Comparison of ENCODE assay signal across 14 cellular contexts in the genomic region with DNA sequence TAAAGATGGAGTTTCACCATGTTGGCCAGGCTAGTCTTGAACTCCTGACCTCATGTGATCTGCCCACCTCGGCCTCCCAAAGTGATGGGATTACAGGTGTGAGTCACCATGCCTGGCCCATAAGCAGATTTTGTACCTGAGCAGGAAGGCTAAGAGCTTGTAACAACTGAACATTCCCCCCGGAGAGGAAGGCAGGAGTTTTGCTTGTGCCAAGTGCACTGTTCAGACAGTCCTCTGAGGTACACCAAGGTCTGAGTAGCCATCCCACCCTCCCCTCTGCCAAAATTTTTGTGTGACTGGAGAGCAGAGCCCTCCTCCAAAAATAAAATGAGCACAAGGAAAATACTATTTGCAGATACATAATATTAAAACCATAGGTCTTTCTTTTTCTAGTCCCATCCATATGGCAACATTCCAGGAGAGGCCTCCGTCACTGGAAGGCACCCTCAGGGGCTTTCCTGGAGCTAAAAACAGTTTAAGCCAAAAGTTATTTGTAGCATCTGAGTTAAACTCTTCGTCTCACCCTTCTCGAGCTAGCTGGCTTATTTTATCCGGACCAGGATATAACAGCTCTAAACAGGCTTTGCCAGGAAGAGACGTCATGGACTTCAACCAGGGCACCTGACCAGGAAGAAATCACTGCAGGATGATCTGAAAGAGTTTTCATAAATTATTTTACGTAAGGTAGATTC. TPM values are rescaled to one million over a fixed set of nuclear protein-coding genes. Genes with fewer than 3 reads are reported as not detected.
A peak's percentile ranks its signal among the peaks of the same experiment; 100 is the strongest.
DNase-seq lines count a peak whose midpoint lies in the region; ATAC-seq and TF ChIP-seq lines count a peak whose summit lies in the region.
"Had no signal": no experiment of that assay in that cellular context is flagged by ENCODE, and none has a peak within 500 bp of the region (broad histone marks: within the 10 kb centered on the region; RNA-seq: fewer than 3 reads in every experiment).

No MANE protein-coding gene starts in this region.

- peaks cover 36% of the 10 kb centered on the region for H3K79me2 ChIP-seq in hepatocyte

- POLR2A ChIA-PET in MCF 10A (lab: Yijun Ruan, JAX), result interaction anchor here (0.7 to 6.2 kb wide), 18 partner anchors 8 to 620 kb away, joined by 3 to 64 read pairs (median 7); a partner anchor contains a TSS

- H3K9me2 ChIP-seq in hepatocyte (replicated peaks; ENCODE audit: insufficient read depth), result no peaks in the 10 kb centered on the region

- peaks cover 0 to 37% (median 18%) of the 10 kb centered on the region in 4 donors for H3K4me1 Mint-ChIP-seq in CD4-positive, CD25-positive, alpha-beta regulatory T cell
- peaks cover 42% of the 10 kb centered on the region for H3K4me1 Mint-ChIP-seq in MCF 10A (ENCODE audit: insufficient read depth, unreplicated experiment)

- no peak overlapping the region for H3K4me3 Mint-ChIP-seq in CD4-positive, CD25-positive, alpha-beta regulatory T cell
- no peak overlapping the region for H3K4me3 Mint-ChIP-seq in MCF 10A (ENCODE audit: unreplicated experiment)
- H3K4me3 Mint-ChIP-seq: H9 had no signal

- H3K4me1 ChIP-seq in CD4-positive, CD25-positive, alpha-beta regulatory T cell (ENCODE audit: control insufficient read depth, insufficient read depth, low read length, poor library complexity, severe bottlenecking), result no peaks in the 10 kb centered on the region
- H3K4me1 ChIP-seq in hepatocyte (ENCODE audit: insufficient read depth), result peaks cover 41% of the 10 kb centered on the region
- H3K4me1 ChIP-seq in rectal smooth muscle tissue (ENCODE audit: control insufficient read depth, insufficient read depth, low read length), result peaks cover 2% of the 10 kb centered on the region

- no TSS peak for BruUV-seq in MCF 10A (replicated peaks; lab: Mats Ljungman, UMichigan)

- intact Hi-C loops in MCF 10A (cut with micrococcal nuclease), result loop anchor here (2.0 kb wide), 1 partner anchor 39 kb away; no protein-coding TSS in a partner anchor

- H3K9me3 Mint-ChIP-seq in CD4-positive, CD25-positive, alpha-beta regulatory T cell, result no peaks in the 10 kb centered on the region
- H3K9me3 Mint-ChIP-seq in MCF 10A (ENCODE audit: unreplicated experiment), result no peaks in the 10 kb centered on the region
- H3K9me3 Mint-ChIP-seq: H9 had no signal

- ATAC-seq in CD4-positive, CD25-positive, alpha-beta regulatory T cell (ENCODE audit: low read depth in 2 of 2), result no peak
- no peak for ATAC-seq in GM19455 (IDR thresholded peaks at IDR 0.05; ENCODE audit: unreplicated experiment)

- 67% methylated on average over 8 of the region's 8 CpGs for WGBS in hepatocyte (ENCODE audit: low lambda C conversion rate, missing lambda C conversion rate)

- H3K36me3 Mint-ChIP-seq in CD4-positive, CD25-positive, alpha-beta regulatory T cell, result peaks cover 21% of the 10 kb centered on the region
- peaks cover 70% of the 10 kb centered on the region for H3K36me3 Mint-ChIP-seq in MCF 10A (ENCODE audit: insufficient read depth, unreplicated experiment)

- no peak overlapping the region for H3K9ac ChIP-seq in rectal smooth muscle tissue (ENCODE audit: low read length)

- CTCF ChIA-PET in MCF 10A (lab: Yijun Ruan, JAX), result interaction anchor here (0.6 to 5.7 kb wide), 17 partner anchors 9 to 627 kb away, joined by 3 to 70 read pairs (median 4); a partner anchor contains a TSS

- H3K27ac ChIP-seq in CD4-positive, CD25-positive, alpha-beta regulatory T cell (ENCODE audit: insufficient read depth, low read length, poor library complexity, severe bottlenecking), result no peak overlapping the region
- H3K27ac ChIP-seq in hepatocyte (peak overlapping the region; percentile 84), rectal smooth muscle tissue (ENCODE audit: low read depth, low read length) (peak overlapping the region; percentile 37)

- H3K4me2 ChIP-seq in hepatocyte, result peak overlapping the region; percentile 53

- peak overlapping the region; percentile 42 to 64 (median 61) for H3K27ac Mint-ChIP-seq in CD4-positive, CD25-positive, alpha-beta regulatory T cell
- peak overlapping the region; percentile 82 for H3K27ac Mint-ChIP-seq in MCF 10A (ENCODE audit: low read depth, unreplicated experiment)

- H3K9me3 ChIP-seq in CD4-positive, CD25-positive, alpha-beta regulatory T cell (ENCODE audit: control insufficient read depth in 2 of 2, low read length in 2 of 2), result no peaks in the 10 kb centered on the region
- H3K9me3 ChIP-seq in hepatocyte (ENCODE audit: low read depth), result no peaks in the 10 kb centered on the region

- H3K27me3 Mint-ChIP-seq in CD4-positive, CD25-positive, alpha-beta regulatory T cell, result no peaks in the 10 kb centered on the region
- no peaks in the 10 kb centered on the region for H3K27me3 Mint-ChIP-seq in MCF 10A (ENCODE audit: insufficient read depth, unreplicated experiment)

- no peak for TF ChIP-seq CTCF in MCF 10A (IDR thresholded peaks at IDR 0.05; ENCODE audit: unreplicated experiment)
- no peak for TF ChIP-seq CTCF in hepatocyte (IDR thresholded peaks at IDR 0.05; ENCODE audit: poor library complexity)

- H2AFZ ChIP-seq in hepatocyte, result no peak overlapping the region

- peaks cover 30% of the 10 kb centered on the region for H3K36me3 ChIP-seq in CD4-positive, CD25-positive, alpha-beta regulatory T cell (ENCODE audit: control insufficient read depth, insufficient read depth, low read length)
- H3K36me3 ChIP-seq in hepatocyte (replicated peaks; ENCODE audit: insufficient read depth, low read depth), result no peaks in the 10 kb centered on the region
- H3K36me3 ChIP-seq in rectal smooth muscle tissue (ENCODE audit: control insufficient read depth, insufficient read depth, low read length), result peaks cover 9% of the 10 kb centered on the region

- no peak for DNase-seq in CD4-positive, CD25-positive, alpha-beta regulatory T cell
- DNase-seq in MCF 10A (ENCODE audit: unreplicated experiment), result peak; percentile 85
- no peak for DNase-seq in hepatocyte (ENCODE audit: low spot score)
- no peak for DNase-seq in NCI-H1436 treated with DMSO at 0.1 percent for 48 hours (lab: John Stamatoyannopoulos, UW)
- no peak for DNase-seq in hepatic stellate cell (ENCODE audit: low spot score)
- DNase-seq in NCI-H226, result no peak
- DNase-seq: activated CD8-positive, alpha-beta memory T cell treated with anti-CD3 and anti-CD28 coated beads for 24 hours; H9; mesendoderm; NCI-H526 treated with DMSO at 0.1 percent for 48 hours; stimulated activated CD4-positive, alpha-beta T cell treated with anti-CD3 and anti-CD28 coated beads, Interleukin-1b, Interleukin-23, amount 100 ng/mL, for 48 hours; SW 1271 had no signal

- H3K4me3 ChIP-seq in CD4-positive, CD25-positive, alpha-beta regulatory T cell (ENCODE audit: low read depth, low read length), result no peak overlapping the region
- no peak overlapping the region for H3K4me3 ChIP-seq in hepatocyte
- H3K4me3 ChIP-seq in rectal smooth muscle tissue (ENCODE audit: low read length), result no peak overlapping the region

- H3K27me3 ChIP-seq in CD4-positive, CD25-positive, alpha-beta regulatory T cell (ENCODE audit: control insufficient read depth, insufficient read depth, low read length), result no peaks in the 10 kb centered on the region
- H3K27me3 ChIP-seq in hepatocyte (no peaks in the 10 kb centered on the region), rectal smooth muscle tissue (ENCODE audit: control insufficient read depth, insufficient read depth, low read length) (no peaks in the 10 kb centered on the region)

- no peaks in the 10 kb centered on the region for H4K20me1 ChIP-seq in hepatocyte (ENCODE audit: insufficient read depth, poor library complexity, severe bottlenecking)

RNA-seq across cellular contexts. Expression of a gene that starts 27.2 kb away (rescaled TPM):
- total RNA-seq in CD4-positive, CD25-positive, alpha-beta regulatory T cell, result 278 TPM
- polyA plus RNA-seq in CD4-positive, CD25-positive, alpha-beta regulatory T cell, result 100 to 1,000 TPM; 132 to 191 (median 150) TPM
- total RNA-seq in MCF 10A (2022), result 513 and 622 TPM in 2 replicates
- total RNA-seq in hepatocyte, result 123 and 147 TPM in 2 replicates
- 161 and 162 TPM in 2 replicates for polyA plus RNA-seq in hepatocyte
